Comparison of ENCODE assay signal across 1 cellular context in the genomic region with DNA sequence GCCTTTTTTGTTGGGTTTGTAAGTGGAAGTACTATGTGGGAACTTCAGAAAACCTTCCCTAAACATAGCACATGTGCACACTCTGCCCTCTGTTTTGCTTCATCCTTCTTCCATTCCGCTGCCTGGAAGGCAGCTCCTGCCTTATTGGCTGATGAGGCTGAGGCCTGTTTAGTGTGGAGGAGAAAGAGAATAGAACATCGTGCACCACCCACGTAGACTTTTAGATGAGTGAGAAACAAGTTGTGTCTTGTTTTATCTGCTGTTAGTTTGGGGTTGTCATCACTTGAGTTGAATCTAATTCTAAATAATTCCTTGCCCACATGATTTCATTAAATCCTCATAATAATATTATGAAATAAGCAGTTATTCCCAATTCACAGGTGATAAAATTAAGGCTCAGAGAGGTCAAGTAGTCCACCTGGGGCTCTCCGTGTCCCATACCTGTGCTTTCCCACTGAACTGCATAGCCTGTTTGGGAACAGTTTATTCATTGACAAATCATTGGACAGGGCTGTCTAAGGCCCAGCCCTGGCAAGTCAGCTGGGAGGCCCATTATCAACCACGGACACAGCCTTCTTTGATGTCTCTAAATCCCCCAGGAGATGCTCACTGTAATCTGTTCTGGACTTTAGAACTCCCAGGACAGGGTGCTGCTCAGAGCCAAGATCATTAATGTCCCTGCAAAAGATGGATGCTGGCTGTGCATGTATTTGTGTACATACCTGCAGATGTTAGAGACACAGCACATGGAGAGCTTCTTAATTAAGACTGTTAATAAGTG.
TF ChIP-seq lines count a peak whose summit lies in the region.

No MANE protein-coding gene starts in this region.

TF ChIP-seq in HepG2, 621 proteins besides CTCF, POLR2A, EP300 and RAD21 (continued from another document):
- TF ChIP-seq PAF1 (CRISPR knock-in tag; IDR thresholded peaks at IDR 0.05) (no peak), KDM6A (CRISPR knock-in tag; IDR thresholded peaks at IDR 0.05; ENCODE audit: low read depth) (peak; percentile 25; the same call in 1 of the 2 replicates), NCOA2 (CRISPR knock-in tag; IDR thresholded peaks at IDR 0.05) (peak; percentile 31; the same call in 1 of the 2 replicates), ZNF878 (CRISPR knock-in tag; IDR thresholded peaks at IDR 0.05) (no peak), SOX5 (CRISPR knock-in tag; IDR thresholded peaks at IDR 0.05; ENCODE audit: borderline replicate concordance) (peak; percentile 46; the same call in 1 of the 2 replicates), SOX13 (IDR thresholded peaks at IDR 0.05) (no peak), SOX13 (CRISPR knock-in tag; conservative IDR thresholded peaks at IDR 0.05 in 1 of 2, IDR thresholded peaks at IDR 0.05 in 1 of 2) (peak in 1 of 2 experiments; percentile 65; a peak in 2 of 4 replicates), ZBTB7B (CRISPR knock-in tag; IDR thresholded peaks at IDR 0.05) (peak; percentile 35; the same call in 1 of the 2 replicates), SOX6 (IDR thresholded peaks at IDR 0.05) (no peak), SOX6 (CRISPR knock-in tag; IDR thresholded peaks at IDR 0.05) (peak; percentile 76), HOXA3 (CRISPR knock-in tag; IDR thresholded peaks at IDR 0.05) (peak; percentile 52; the same call in 1 of the 2 replicates), SAP130 (CRISPR knock-in tag; IDR thresholded peaks at IDR 0.05; ENCODE audit: low read depth) (peak; percentile 55), RARA (CRISPR knock-in tag; IDR thresholded peaks at IDR 0.05) (0 out of 2 replicates have a peak, but pooled peaks have one; percentile 43), MEIS2 (CRISPR knock-in tag; IDR thresholded peaks at IDR 0.05) (no peak), PTBP1 (IDR thresholded peaks at IDR 0.05; ENCODE audit: low read depth, low read length, poor library complexity, severe bottlenecking) (no peak), ZFX (CRISPR knock-in tag; IDR thresholded peaks at IDR 0.05; ENCODE audit: low read depth) (peak; percentile 51; the same call in 1 of the 2 replicates), PITX1 (CRISPR knock-in tag; IDR thresholded peaks at IDR 0.05) (peak; percentile 94), ZNF629 (CRISPR knock-in tag; conservative IDR thresholded peaks at IDR 0.05) (peak; percentile 92), HMG20A (CRISPR knock-in tag; IDR thresholded peaks at IDR 0.05; ENCODE audit: borderline replicate concordance) (peak; percentile 42; the same call in 1 of the 2 replicates), ZNF724P (CRISPR knock-in tag; IDR thresholded peaks at IDR 0.05; ENCODE audit: borderline replicate concordance) (no peak), XRCC5 (optimal IDR thresholded peaks at IDR 0.05; ENCODE audit: low read length) (peak; percentile 60), ARID3A (IDR thresholded peaks at IDR 0.05; ENCODE audit: low read depth, low read length) (peak; percentile 59; the same call in 1 of the 2 replicates), ZMYM4 (CRISPR knock-in tag; IDR thresholded peaks at IDR 0.05) (peak; percentile 43; the same call in 1 of the 2 replicates), ZNF264 (CRISPR knock-in tag; IDR thresholded peaks at IDR 0.05) (0 out of 2 replicates have a peak, but pooled peaks have one; percentile 46), HOXD1 (CRISPR knock-in tag; IDR thresholded peaks at IDR 0.05) (no peak), HDAC2 (CRISPR knock-in tag; IDR thresholded peaks at IDR 0.05) (peak; percentile 74), HNF1A (IDR thresholded peaks at IDR 0.05; ENCODE audit: low read depth) (no peak; the same call in 1 of the 2 replicates), HNF1A (CRISPR knock-in tag; IDR thresholded peaks at IDR 0.05; ENCODE audit: borderline replicate concordance) (peak; percentile 54; the same call in 1 of the 2 replicates), HDAC1 (CRISPR knock-in tag; IDR thresholded peaks at IDR 0.05) (peak; percentile 42; the same call in 1 of the 2 replicates), MAFG (CRISPR knock-in tag; IDR thresholded peaks at IDR 0.05) (no peak), CEBPG (CRISPR knock-in tag; IDR thresholded peaks at IDR 0.05) (0 out of 2 replicates have a peak, but pooled peaks have one; percentile 9), ASH2L (IDR thresholded peaks at IDR 0.05; ENCODE audit: insufficient read length, low read depth, low read length) (peak; percentile 44), TCF7L2 (IDR thresholded peaks at IDR 0.05; ENCODE audit: low read depth, low read length) (peak; percentile 35; the same call in 1 of the 2 replicates)
- TF ChIP-seq, protein P1, sequence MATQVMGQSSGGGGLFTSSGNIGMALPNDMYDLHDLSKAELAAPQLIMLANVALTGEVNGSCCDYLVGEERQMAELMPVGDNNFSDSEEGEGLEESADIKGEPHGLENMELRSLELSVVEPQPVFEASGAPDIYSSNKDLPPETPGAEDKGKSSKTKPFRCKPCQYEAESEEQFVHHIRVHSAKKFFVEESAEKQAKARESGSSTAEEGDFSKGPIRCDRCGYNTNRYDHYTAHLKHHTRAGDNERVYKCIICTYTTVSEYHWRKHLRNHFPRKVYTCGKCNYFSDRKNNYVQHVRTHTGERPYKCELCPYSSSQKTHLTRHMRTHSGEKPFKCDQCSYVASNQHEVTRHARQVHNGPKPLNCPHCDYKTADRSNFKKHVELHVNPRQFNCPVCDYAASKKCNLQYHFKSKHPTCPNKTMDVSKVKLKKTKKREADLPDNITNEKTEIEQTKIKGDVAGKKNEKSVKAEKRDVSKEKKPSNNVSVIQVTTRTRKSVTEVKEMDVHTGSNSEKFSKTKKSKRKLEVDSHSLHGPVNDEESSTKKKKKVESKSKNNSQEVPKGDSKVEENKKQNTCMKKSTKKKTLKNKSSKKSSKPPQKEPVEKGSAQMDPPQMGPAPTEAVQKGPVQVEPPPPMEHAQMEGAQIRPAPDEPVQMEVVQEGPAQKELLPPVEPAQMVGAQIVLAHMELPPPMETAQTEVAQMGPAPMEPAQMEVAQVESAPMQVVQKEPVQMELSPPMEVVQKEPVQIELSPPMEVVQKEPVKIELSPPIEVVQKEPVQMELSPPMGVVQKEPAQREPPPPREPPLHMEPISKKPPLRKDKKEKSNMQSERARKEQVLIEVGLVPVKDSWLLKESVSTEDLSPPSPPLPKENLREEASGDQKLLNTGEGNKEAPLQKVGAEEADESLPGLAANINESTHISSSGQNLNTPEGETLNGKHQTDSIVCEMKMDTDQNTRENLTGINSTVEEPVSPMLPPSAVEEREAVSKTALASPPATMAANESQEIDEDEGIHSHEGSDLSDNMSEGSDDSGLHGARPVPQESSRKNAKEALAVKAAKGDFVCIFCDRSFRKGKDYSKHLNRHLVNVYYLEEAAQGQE (IDR thresholded peaks at IDR 0.05; ENCODE audit: borderline replicate concordance in 1 of 2, low read depth in 1 of 2, low read length in 2 of 2): peak in 1 of 2 experiments; percentile 25; a peak in 1 of 4 replicates
